In genomic region chr6:26088344-26088743, GRCh38 we compare ENCODE assay signal across 8 cellular contexts. TPM values are rescaled to one million over a fixed set of nuclear protein-coding genes. Genes with fewer than 3 reads are reported as not detected.
DNase-seq lines count a peak whose midpoint lies in the region; ATAC-seq and TF ChIP-seq lines count a peak whose summit lies in the region.

No MANE protein-coding gene starts in this region.

- H3K9me3 ChIP-seq in BLaER1 treated with 17β-estradiol and CSF1 and Interleukin-3, amounts not matched to agents 10 nM and 100 nM (replicated peaks in 1 of 11), result peaks cover under 1 to 20% (median 9%) of the 10 kb centered on the region in 11 experiments; a peak in 16 of 22 replicates
- no peaks in the 10 kb centered on the region for H3K9me3 ChIP-seq in PC-9 (ENCODE audit: insufficient read depth, low read depth)
- H3K9me3 ChIP-seq in HAP-1, result no peaks in the 10 kb centered on the region

- no peaks in the 10 kb centered on the region for H3K27me3 Mint-ChIP-seq in neural crest cell (ENCODE audit: low read depth)

- H3K4me1 ChIP-seq in BLaER1 treated with 17β-estradiol and CSF1 and Interleukin-3, amounts not matched to agents 10 nM and 100 nM, result peaks cover 27 to 54% (median 37%) of the 10 kb centered on the region in 10 experiments
- peaks cover 27% of the 10 kb centered on the region for H3K4me1 ChIP-seq in PC-9 (replicated peaks; ENCODE audit: insufficient read depth)
- H3K4me1 ChIP-seq in HAP-1, result no peaks in the 10 kb centered on the region

- POLR2A ChIA-PET in PC-9 (lab: Charles Lee; ENCODE audit: unreplicated experiment), result interaction anchor here (0.5 to 0.6 kb wide), 2 partner anchors 42 to 598 kb away, joined by 4 to 13 read pairs; no protein-coding TSS in a partner anchor

- H3K9ac ChIP-seq in BLaER1 treated with 17β-estradiol and CSF1 and Interleukin-3, amounts not matched to agents 10 nM and 100 nM, result peak overlapping the region in 9 of 11 experiments; percentile 11 to 84 (median 80); a peak in 12 of 22 replicates

- peak overlapping the region in 9 of 10 experiments; percentile 63 to 80 (median 71); a peak in 13 of 20 replicates for H3K4me3 ChIP-seq in BLaER1 treated with 17β-estradiol and CSF1 and Interleukin-3, amounts not matched to agents 10 nM and 100 nM
- H3K4me3 ChIP-seq in PC-9 (peak overlapping the region; percentile 78), HAP-1 (no peak overlapping the region)

- DNase-seq in PC-9, result no peak
- no peak for DNase-seq in epithelial cell of prostate (ENCODE audit: low read depth, low spot score)
- DNase-seq in neural crest cell (ENCODE audit: low read depth, low spot score), result no peak
- DNase-seq in HAP-1 (ENCODE audit: low spot score in 2 of 2), result no peak
- DNase-seq in NCI-H1092 (lab: John Stamatoyannopoulos, UW), result no peak
- DNase-seq in inferior parietal cortex (ENCODE audit: extremely low spot score), result no peak

- no peaks in the 10 kb centered on the region for H3K9me2 ChIP-seq in PC-9 (ENCODE audit: insufficient read depth)

- H3F3A ChIP-seq in PC-9 (ENCODE audit: insufficient read depth, low read depth), result peaks cover 9% of the 10 kb centered on the region; the same call in 1 of the 2 replicates

- no peaks in the 10 kb centered on the region for H3K36me3 Mint-ChIP-seq in neural crest cell (ENCODE audit: low read depth)

- no TSS peak for BruUV-seq in PC-9 (replicated peaks; lab: Mats Ljungman, UMichigan)

- no peak overlapping the region for H3K27ac Mint-ChIP-seq in neural crest cell (ENCODE audit: unreplicated experiment)

- H3K4me1 Mint-ChIP-seq in neural crest cell, result peaks cover 17% of the 10 kb centered on the region

- peak overlapping the region; percentile 85 for H3K4me3 Mint-ChIP-seq in neural crest cell

- TF ChIP-seq CTCF in PC-9 (conservative IDR thresholded peaks at IDR 0.05), result no peak
- no peak for TF ChIP-seq CTCF in neural crest cell (conservative IDR thresholded peaks at IDR 0.05)

- peak overlapping the region; percentile 72 to 92 (median 89) for H3K4me2 ChIP-seq in BLaER1 treated with 17β-estradiol and CSF1 and Interleukin-3, amounts not matched to agents 10 nM and 100 nM
- H3K4me2 ChIP-seq in PC-9, result peak overlapping the region; percentile 84

- H3K27ac ChIP-seq in BLaER1 treated with 17β-estradiol and CSF1 and Interleukin-3, amounts not matched to agents 10 nM and 100 nM, result peak overlapping the region in 8 of 11 experiments; percentile 56 to 85 (median 74); a peak in 14 of 22 replicates
- H3K27ac ChIP-seq in PC-9, result peak overlapping the region; percentile 72
- H3K27ac ChIP-seq in epithelial cell of prostate, result peak overlapping the region; percentile 53

- no peaks in the 10 kb centered on the region for H3K27me3 ChIP-seq in BLaER1 treated with 17β-estradiol and CSF1 and Interleukin-3, amounts not matched to agents 10 nM and 100 nM
- no peaks in the 10 kb centered on the region for H3K27me3 ChIP-seq in PC-9 (ENCODE audit: insufficient read depth, low read depth)
- H3K27me3 ChIP-seq in HAP-1 (ENCODE audit: low read depth), result no peaks in the 10 kb centered on the region

- peaks cover 25% of the 10 kb centered on the region for H3K79me2 ChIP-seq in PC-9 (ENCODE audit: low read depth)

- H4K20me1 ChIP-seq in BLaER1 treated with 17β-estradiol and CSF1 and Interleukin-3, amounts not matched to agents 10 nM and 100 nM, result no peaks in the 10 kb centered on the region
- no peaks in the 10 kb centered on the region for H4K20me1 ChIP-seq in PC-9 (ENCODE audit: insufficient read depth)

- intact Hi-C loops in PC-9 (cut with micrococcal nuclease; ENCODE audit: unreplicated experiment), result no loop called here

- peak overlapping the region; percentile 98 for H2AFZ ChIP-seq in PC-9

- in situ Hi-C loops in HAP-1 (cut with MboI; ENCODE audit: low sequenced_read_pairs), result no loop called here

- no peak for ATAC-seq in HG03354 (IDR thresholded peaks at IDR 0.05; ENCODE audit: poor library complexity, severe bottlenecking, unreplicated experiment)

- H3K36me3 ChIP-seq in BLaER1 treated with 17β-estradiol and CSF1 and Interleukin-3, amounts not matched to agents 10 nM and 100 nM, result no peaks in the 10 kb centered on the region
- H3K36me3 ChIP-seq in PC-9 (ENCODE audit: low read depth) (no peaks in the 10 kb centered on the region), HAP-1 (replicated peaks) (no peaks in the 10 kb centered on the region)

- no peaks in the 10 kb centered on the region for H3K9me3 Mint-ChIP-seq in neural crest cell

- CTCF ChIA-PET in PC-9 (lab: Charles Lee), result no interaction called here

RNA-seq across cellular contexts. Expression of gene HFE, which starts 1.1 kb away (rescaled TPM):
- total RNA-seq in PC-9 (2021) (33.3 and 46.0 TPM in 2 replicates), neural crest cell (1.7 and 2.4 TPM in 2 replicates)

Comparison
In these comparisons a context has a peak if more than half of its experiments do, and no peak if none do; other contexts are left out.
1. RNA of gene HFE, which starts 1.1 kb away (total RNA-seq): 33.3 to 46.0 TPM in PC-9; 1.7 to 2.4 TPM in neural crest cell; every median in the first group is over 10 times any median in the second.
2. Peak in every context shown above with its lines, with median percentiles within 50 percentile points of each other: H3K27ac ChIP-seq.